In genomic region chr17:22131740-22132139, GRCh38 we compare ENCODE assay signal across 33 cellular contexts.
"Had no signal": no experiment of that assay in that cellular context is flagged by ENCODE, and none has a peak within 500 bp of the region (broad histone marks: within the 10 kb centered on the region; RNA-seq: fewer than 3 reads in every experiment).

No MANE protein-coding gene starts in this region.

- FAIRE-seq: astrocyte, TTC549 had no signal

- H3K9me3 ChIP-seq: adrenal gland, body of pancreas, breast epithelium had no signal

- H3K27me3 ChIP-seq: adrenal gland, body of pancreas, brain microvascular endothelial cell, breast epithelium had no signal

- DNase-seq: activated B cell treated with CpG ODN at 0.5 μM for 24 hours; activated CD4-positive, alpha-beta memory T cell treated with anti-CD3 and anti-CD28 coated beads for 36 hours; activated CD4-positive, alpha-beta T cell treated with anti-CD3 and anti-CD28 coated beads for 4 hours; activated CD4-positive, alpha-beta T cell treated with anti-CD3 and anti-CD28 coated beads, Interleukin-2, amount 10 ng/mL, durations not matched to agents 24 days and 14 days; activated CD4-positive, alpha-beta T cell treated with anti-CD3 and anti-CD28 coated beads, Interleukin-2, amount 50 U/mL, for 1 hour; activated CD4-positive, alpha-beta T cell treated with anti-CD3 and anti-CD28 coated beads, Interleukin-2, amount 50 U/mL, for 4 hours; activated CD4-positive, CD25-positive, alpha-beta regulatory T cell treated with anti-CD3 and anti-CD28 coated beads, Interleukin-2, amount 50 U/mL, for 72 hours; activated CD8-positive, alpha-beta memory T cell treated with anti-CD3 and anti-CD28 coated beads, Interleukin-2, amount 50 U/mL, for 4 hours; activated CD8-positive, alpha-beta T cell treated with anti-CD3 and anti-CD28 coated beads for 36 hours; activated effector memory CD4-positive, alpha-beta T cell treated with anti-CD3 and anti-CD28 coated beads, Interleukin-2, amount 50 U/mL, for 16 hours; activated gamma-delta T cell treated with Interleukin-2 at 50 U/mL for 16 hours; activated naive CD4-positive, alpha-beta T cell; activated naive CD4-positive, alpha-beta T cell treated with anti-CD3 and anti-CD28 coated beads for 36 hours; activated naive CD4-positive, alpha-beta T cell treated with anti-CD3 and anti-CD28 coated beads, Interleukin-2, amount 50 U/mL, for 16 hours; activated naive CD8-positive, alpha-beta T cell treated with anti-CD3 and anti-CD28 coated beads for 36 hours; activated T-cell treated with anti-CD3 and anti-CD28 coated beads for 4 hours; activated T-cell treated with anti-CD3 and anti-CD28 coated beads, Interleukin-2, amount 50 U/mL, for 1 hour; activated T-cell treated with anti-CD3 and anti-CD28 coated beads, Interleukin-2, amount 50 U/mL, for 4 hours; activated T-cell treated with anti-CD3 and anti-CD28 coated beads, Interleukin-2, amount 50 U/mL, for 72 hours; amniotic stem cell; aorta; body of pancreas; brain microvascular endothelial cell; T-helper 1 cell; T-helper 2 cell; T-helper 9 cell had no signal

- H3K36me3 ChIP-seq: adrenal gland, brain microvascular endothelial cell, breast epithelium had no signal

- H3K27ac ChIP-seq: adrenal gland, body of pancreas, brain microvascular endothelial cell, breast epithelium, VCaP had no signal

- H3K4me3 ChIP-seq: adrenal gland, body of pancreas, breast epithelium had no signal

- H3K4me1 ChIP-seq: adrenal gland, body of pancreas, breast epithelium had no signal

- ATAC-seq: activated CD8-positive, alpha-beta T cell treated with anti-CD3 and anti-CD28 coated beads for 36 hours; activated naive CD4-positive, alpha-beta T cell treated with anti-CD3 and anti-CD28 coated beads, Interleukin-2, amount 50 U/mL, for 72 hours; activated T-cell treated with anti-CD3 and anti-CD28 coated beads, Interleukin-2, amount 50 U/mL, for 4 hours; activated T-cell treated with anti-CD3 and anti-CD28 coated beads, Interleukin-2, amount 50 U/mL, for 72 hours; activated T-helper 17 cell treated with anti-CD3 and anti-CD28 coated beads, Interleukin-2, amount 50 U/mL, for 72 hours; body of pancreas had no signal
